Comparison of ENCODE assay signal across 8 cellular contexts in genomic region chr20:33947709-33948295, GRCh38. TPM values are rescaled to one million over a fixed set of nuclear protein-coding genes. Genes with fewer than 3 reads are reported as not detected.
DNase-seq lines count a peak whose midpoint lies in the region; ATAC-seq, FAIRE-seq and TF ChIP-seq lines count a peak whose summit lies in the region.

No MANE protein-coding gene starts in this region.

- H3K9me3 Mint-ChIP-seq in CD4-positive, CD25-positive, alpha-beta regulatory T cell = peaks cover 1 to 26% (median 13%) of the 10 kb centered on the region in 7 donors
- H3K9me3 Mint-ChIP-seq in activated naive CD4-positive, alpha-beta T cell treated with anti-CD3 and anti-CD28 coated beads, Interleukin-2, amount 50 U/mL, for 72 hours = peaks cover 7 to 28% of the 10 kb centered on the region in 2 donors

- TF ChIP-seq CTCF in Panc1 (IDR thresholded peaks at IDR 0.05) (peak; percentile 73), keratinocyte (optimal IDR thresholded peaks at IDR 0.05 in 1 of 3, IDR thresholded peaks at IDR 0.05 in 1 of 3, conservative IDR thresholded peaks at IDR 0.05 in 1 of 3; ENCODE audit: extremely low read depth in 1 of 3, insufficient read depth in 2 of 3, low read length in 3 of 3) (peak; percentile 57 to 92 (median 90))

- peaks cover 10% of the 10 kb centered on the region for H3K27me3 Mint-ChIP-seq in CD4-positive, CD25-positive, alpha-beta regulatory T cell

- in situ Hi-C loops in Panc1 (cut with HindIII; ENCODE audit: low pct_unique_long_range_greater_than_20kb, low sequenced_read_pairs) = no loop called here

- no TSS peak for BruUV-seq in Panc1 (replicated peaks; lab: Mats Ljungman, UMichigan)

- H3K9ac ChIP-seq in keratinocyte (ENCODE audit: control insufficient read depth, extremely low read depth, insufficient read depth, low read length) = no peak overlapping the region

- H3K27me3 ChIP-seq in CD4-positive, CD25-positive, alpha-beta regulatory T cell (ENCODE audit: control insufficient read depth, insufficient read depth, low read length) = peaks cover 3% of the 10 kb centered on the region
- H3K27me3 ChIP-seq in Panc1 (ENCODE audit: control insufficient read depth, insufficient read depth, low read length) (no peaks in the 10 kb centered on the region), keratinocyte (ENCODE audit: control insufficient read depth, extremely low read depth, insufficient read depth, low read length) (no peaks in the 10 kb centered on the region)

- peak; percentile 58 for FAIRE-seq in keratinocyte (lab: Jason Lieb, UNC)

- peak in 2 of 3 donors; percentile 30 to 56 for DNase-seq in CD4-positive, CD25-positive, alpha-beta regulatory T cell
- DNase-seq in HCEC 1CT (peak; percentile 39), Panc1 (ENCODE audit: low read depth, low spot score) (peak; percentile 5), keratinocyte (ENCODE audit: low read depth, low spot score) (peak; percentile 40)
- peak in 1 of 2 donors; percentile 73 for DNase-seq in activated naive CD4-positive, alpha-beta T cell treated with anti-CD3 and anti-CD28 coated beads, Interleukin-2, amount 50 U/mL, for 72 hours (ENCODE audit: low spot score in 2 of 2)

- no peaks in the 10 kb centered on the region for H3K36me3 ChIP-seq in CD4-positive, CD25-positive, alpha-beta regulatory T cell (ENCODE audit: control insufficient read depth, insufficient read depth, low read length)
- H3K36me3 ChIP-seq in Panc1 (ENCODE audit: control insufficient read depth, insufficient read depth, low read length) (no peaks in the 10 kb centered on the region), keratinocyte (ENCODE audit: control insufficient read depth in 2 of 2, extremely low read depth in 1 of 2, insufficient read depth in 2 of 2, low read length in 2 of 2) (no peaks in the 10 kb centered on the region)

- no peaks in the 10 kb centered on the region for H3K4me1 Mint-ChIP-seq in CD4-positive, CD25-positive, alpha-beta regulatory T cell

- no peak overlapping the region for H3K27ac Mint-ChIP-seq in CD4-positive, CD25-positive, alpha-beta regulatory T cell
- H3K27ac Mint-ChIP-seq in activated naive CD4-positive, alpha-beta T cell treated with anti-CD3 and anti-CD28 coated beads, Interleukin-2, amount 50 U/mL, for 72 hours = no peak overlapping the region

- H3K9me1 ChIP-seq in keratinocyte (ENCODE audit: control insufficient read depth, extremely low read depth, insufficient read depth, low read length) = no peaks in the 10 kb centered on the region

- no peak overlapping the region for H3K27ac ChIP-seq in CD4-positive, CD25-positive, alpha-beta regulatory T cell (ENCODE audit: insufficient read depth, low read length, poor library complexity, severe bottlenecking)
- no peak overlapping the region for H3K27ac ChIP-seq in Panc1 (ENCODE audit: low read length)
- no peak overlapping the region for H3K27ac ChIP-seq in keratinocyte (ENCODE audit: control insufficient read depth, insufficient read depth, low read length)
- peak overlapping the region; percentile 96 for H3K27ac ChIP-seq in temporal lobe (ENCODE audit: low read depth, low read length)

- H3K9me3 ChIP-seq in CD4-positive, CD25-positive, alpha-beta regulatory T cell (ENCODE audit: control insufficient read depth in 2 of 2, low read length in 2 of 2) = peaks cover 17 to 23% of the 10 kb centered on the region in 2 experiments
- H3K9me3 ChIP-seq in Panc1 (ENCODE audit: control insufficient read depth, insufficient read depth, low read depth, low read length) = peaks cover 8% of the 10 kb centered on the region; the same call in 1 of the 2 replicates
- H3K9me3 ChIP-seq in keratinocyte (ENCODE audit: control insufficient read depth, low read depth, low read length) = peaks cover 9% of the 10 kb centered on the region

- no peak overlapping the region for H3K4me3 ChIP-seq in CD4-positive, CD25-positive, alpha-beta regulatory T cell (ENCODE audit: low read depth, low read length)
- H3K4me3 ChIP-seq in Panc1 (ENCODE audit: low read depth in 2 of 2, low read length in 2 of 2) = no peak overlapping the region
- no peak overlapping the region for H3K4me3 ChIP-seq in keratinocyte (ENCODE audit: control insufficient read depth in 2 of 3, extremely low read depth in 1 of 3, insufficient read depth in 2 of 3, low read depth in 1 of 3, low read length in 3 of 3)

- no peak for ATAC-seq in CD4-positive, CD25-positive, alpha-beta regulatory T cell (ENCODE audit: low read depth in 2 of 2)
- ATAC-seq in Panc1 = peak; percentile 65; the same call in 1 of the 2 replicates
- peak; percentile 71 to 84 for ATAC-seq in activated naive CD4-positive, alpha-beta T cell treated with anti-CD3 and anti-CD28 coated beads, Interleukin-2, amount 50 U/mL, for 72 hours
- ATAC-seq in GM21717 (IDR thresholded peaks at IDR 0.05; ENCODE audit: unreplicated experiment) = no peak
- ATAC-seq in GM21529 (IDR thresholded peaks at IDR 0.05; ENCODE audit: unreplicated experiment) = no peak

- no peaks in the 10 kb centered on the region for H3K79me2 ChIP-seq in keratinocyte (ENCODE audit: control insufficient read depth, insufficient read depth, low read length)

- dilution Hi-C loops in keratinocyte (cut with MboI; ENCODE audit: extremely low pct_ligation_motif_present, low sequenced_read_pairs) = loop anchor here (25.0 kb wide), 1 partner anchor 114 kb away; no protein-coding TSS in a partner anchor

- H3K4me1 ChIP-seq in CD4-positive, CD25-positive, alpha-beta regulatory T cell (ENCODE audit: control insufficient read depth, insufficient read depth, low read length, poor library complexity, severe bottlenecking) = no peaks in the 10 kb centered on the region
- H3K4me1 ChIP-seq in Panc1 (ENCODE audit: control insufficient read depth, insufficient read depth, low read length) = no peaks in the 10 kb centered on the region
- H3K4me1 ChIP-seq in keratinocyte (ENCODE audit: control insufficient read depth, extremely low read depth, insufficient read depth, low read length) = peaks cover 3% of the 10 kb centered on the region

- POLR2A ChIA-PET in Panc1 (lab: Charles Lee) = no interaction called here

- intact Hi-C loops in Panc1 (cut with micrococcal nuclease; ENCODE audit: unreplicated experiment) = no loop called here

- CTCF ChIA-PET in Panc1 (lab: Charles Lee) = no interaction called here

- H2AFZ ChIP-seq in keratinocyte (ENCODE audit: control insufficient read depth, low read length) = no peak overlapping the region

- H3K36me3 Mint-ChIP-seq in CD4-positive, CD25-positive, alpha-beta regulatory T cell = peaks cover 6% of the 10 kb centered on the region
- peaks cover 23 to 31% of the 10 kb centered on the region in 2 donors for H3K36me3 Mint-ChIP-seq in activated naive CD4-positive, alpha-beta T cell treated with anti-CD3 and anti-CD28 coated beads, Interleukin-2, amount 50 U/mL, for 72 hours

- no peaks in the 10 kb centered on the region for H4K20me1 ChIP-seq in keratinocyte (ENCODE audit: control insufficient read depth, extremely low read depth, insufficient read depth, low read length)

- H3K4me2 ChIP-seq in keratinocyte (ENCODE audit: control insufficient read depth, extremely low read depth, insufficient read depth, low read depth, low read length) = no peak overlapping the region

- H3K4me3 Mint-ChIP-seq in CD4-positive, CD25-positive, alpha-beta regulatory T cell = no peak overlapping the region

RNA-seq across cellular contexts. Expression of gene RALY, which starts 45.9 kb away (rescaled TPM):
- 170 TPM for total RNA-seq in CD4-positive, CD25-positive, alpha-beta regulatory T cell
- polyA plus RNA-seq in CD4-positive, CD25-positive, alpha-beta regulatory T cell = 100 to 1,000 TPM; 160 to 216 (median 194) TPM
- total RNA-seq in Panc1 (2021; ENCODE audit: unreplicated experiment) (164 TPM), temporal lobe (61.0 TPM)
- polyA plus RNA-seq in Panc1 (2012; ENCODE audit: insufficient read length) = 210 TPM
- 100 to 1,000 TPM; 125 to 148 TPM for total RNA-seq in activated naive CD4-positive, alpha-beta T cell treated with anti-CD3 and anti-CD28 coated beads, Interleukin-2, amount 50 U/mL, for 72 hours
- polyA plus RNA-seq in keratinocyte = 107 to 118 TPM (median 118 TPM) in 3 replicates
- polyA plus RNA-seq in keratinocyte (2011; ENCODE audit: low read depth) = 22.4 TPM
- 59.8 and 110 TPM in 2 replicates for polyA plus RNA-seq in keratinocyte (2011; cell fraction: cytosol; rRNA removed)
- polyA plus RNA-seq in keratinocyte (2011; cell fraction: nucleus; rRNA removed) = 43.5 and 61.5 TPM in 2 replicates
- polyA plus RNA-seq in keratinocyte (2012; ENCODE audit: low replicate concordance) = 56.7 and 163 TPM in 2 replicates
- 82.0 to 151 TPM (median 82.8 TPM) in 3 replicates for polyA minus RNA-seq in keratinocyte
- 134 TPM for polyA minus RNA-seq in keratinocyte (2011; cell fraction: cytosol; rRNA and poly(A)+ RNA removed)
- polyA minus RNA-seq in keratinocyte (2011; cell fraction: nucleus; rRNA and poly(A)+ RNA removed) = 43.9 and 51.5 TPM in 2 replicates

Comparison
In these comparisons a context has a peak if more than half of its experiments do, and no peak if none do; other contexts are left out.
1. ATAC-seq: peak in Panc1 (single experiment) and activated naive CD4-positive, alpha-beta T cell treated with anti-CD3 and anti-CD28 coated beads, Interleukin-2, amount 50 U/mL, for 72 hours (2 of 2); none in CD4-positive, CD25-positive, alpha-beta regulatory T cell (0 of 2), GM21717 (single experiment) and GM21529 (single experiment).